23 cellular contexts compared by ENCODE assay signal in the genomic region with DNA sequence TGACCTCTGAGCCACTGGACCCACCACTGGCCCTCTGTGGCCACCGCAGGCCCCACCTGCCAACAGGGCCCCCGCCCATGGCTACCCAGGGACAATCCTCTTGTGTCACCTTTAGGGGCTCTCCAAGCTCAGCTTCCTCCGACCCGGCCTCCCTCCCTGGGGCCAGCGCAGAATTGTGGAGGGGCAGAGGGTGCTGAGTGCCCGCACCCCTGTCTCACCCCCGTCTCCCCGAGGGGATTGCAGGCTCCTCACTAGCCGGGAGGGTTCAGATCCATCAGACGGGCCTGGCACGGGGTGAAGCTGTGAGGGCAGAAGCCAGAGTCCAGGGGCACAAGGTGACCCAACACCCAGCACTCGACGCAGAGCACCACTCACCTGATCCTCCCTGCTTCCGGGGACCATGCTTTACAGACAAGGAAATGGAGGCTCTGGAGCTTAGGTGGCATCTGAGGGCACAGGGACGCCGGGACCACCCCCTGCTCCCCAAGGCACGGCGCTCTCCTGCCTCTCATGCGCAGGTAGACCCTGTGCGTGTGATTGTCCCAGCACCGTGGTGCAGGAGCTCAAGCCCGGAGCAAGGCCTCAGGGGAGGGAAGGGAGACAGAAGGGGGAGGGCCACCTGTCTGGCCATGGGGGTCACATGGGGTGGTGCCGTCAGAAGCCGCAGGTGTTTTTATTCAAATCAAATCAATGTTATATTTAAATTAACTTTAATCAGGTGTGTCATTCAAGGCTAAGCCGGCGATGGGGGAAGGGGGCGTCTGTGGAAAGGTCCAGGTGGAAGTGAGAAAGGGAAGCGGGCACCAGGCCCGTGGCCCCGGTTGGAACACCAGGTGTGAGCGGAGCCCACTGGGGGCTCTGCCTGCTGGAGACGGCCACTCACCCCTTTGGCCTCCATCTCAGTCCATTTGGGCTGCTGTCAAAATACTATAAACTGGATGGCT. TPM values are rescaled to one million over a fixed set of nuclear protein-coding genes. Genes with fewer than 3 reads are reported as not detected.
DNase-seq lines count a peak whose midpoint lies in the region; ATAC-seq and TF ChIP-seq lines count a peak whose summit lies in the region.
"Had no signal": no experiment of that assay in that cellular context is flagged by ENCODE, and none has a peak within 500 bp of the region (broad histone marks: within the 10 kb centered on the region; RNA-seq: fewer than 3 reads in every experiment).

No MANE protein-coding gene starts in this region.

- CTCF ChIA-PET in activated CD4-positive, alpha-beta memory T cell treated with anti-CD3 and anti-CD28 coated beads, Interleukin-2, amount 10 ng/mL, durations not matched to agents 7 days and 5 days (lab: Charles Lee), result no interaction called here
- CTCF ChIA-PET in HEK293T (lab: Yijun Ruan, JAX), result no interaction called here
- CTCF ChIA-PET in activated CD4-positive, alpha-beta memory T cell treated with anti-CD3 and anti-CD28 coated beads for 36 hours (lab: Charles Lee), result no interaction called here

- no peak overlapping the region for H2BK20ac ChIP-seq in H9 (ENCODE audit: low read depth, low read length, poor library complexity, severe bottlenecking)

- H3K23ac ChIP-seq in H9 (ENCODE audit: insufficient read length, low read depth, low read length), result no peak overlapping the region
- no peak overlapping the region for H3K23ac ChIP-seq in neuronal stem cell (ENCODE audit: low read depth, low read length, poor library complexity)

- no peaks in the 10 kb centered on the region for H3K9me3 ChIP-seq in H9 (ENCODE audit: control insufficient read depth, low read depth, low read length)
- peaks cover 0 to 6% of the 10 kb centered on the region in 2 donors for H3K9me3 ChIP-seq in neuronal stem cell (replicated peaks in 1 of 2; ENCODE audit: control insufficient read depth in 2 of 2, insufficient read depth in 1 of 2, low read depth in 1 of 2, low read length in 2 of 2)
- peaks cover 0 to under 1% (median 0%) of the 10 kb centered on the region in 8 donors for H3K9me3 ChIP-seq in spleen
- H3K9me3 ChIP-seq: A549, BE2C had no signal

- no peak overlapping the region for H3K4me2 ChIP-seq in H9 (ENCODE audit: insufficient read depth, insufficient read length, low read length)
- H3K4me2 ChIP-seq in neuronal stem cell (ENCODE audit: insufficient read depth, low read length, poor library complexity, severe bottlenecking), result no peak overlapping the region
- H3K4me2 ChIP-seq: A549; BLaER1 treated with 17β-estradiol and CSF1 and Interleukin-3, amounts not matched to agents 10 nM and 100 nM; GM23338 had no signal

- H3T11ph ChIP-seq in H9 (ENCODE audit: low read length), result no peak overlapping the region

- no peak overlapping the region for H4K91ac ChIP-seq in H9 (ENCODE audit: insufficient read length, low read depth, low read length)
- H4K91ac ChIP-seq in neuronal stem cell (ENCODE audit: low read depth, low read length, poor library complexity), result peak overlapping the region; percentile 85

- no peak overlapping the region for H3K56ac ChIP-seq in H9 (ENCODE audit: insufficient read length, low read depth, low read length)

- H2BK12ac ChIP-seq in H9 (ENCODE audit: insufficient read length, low read depth, low read length) (no peak overlapping the region), neuronal stem cell (ENCODE audit: low read length) (peak overlapping the region; percentile 77)

- H3K4me1 ChIP-seq in H9 (ENCODE audit: insufficient read depth, low read length), result no peaks in the 10 kb centered on the region
- peaks cover 14 to 24% of the 10 kb centered on the region in 2 donors for H3K4me1 ChIP-seq in neuronal stem cell (ENCODE audit: control insufficient read depth in 2 of 2, insufficient read depth in 1 of 2, low read depth in 1 of 2, low read length in 2 of 2)
- no peaks in the 10 kb centered on the region for H3K4me1 ChIP-seq in spleen
- H3K4me1 ChIP-seq: A549; BE2C; BLaER1 treated with 17β-estradiol and CSF1 and Interleukin-3, amounts not matched to agents 10 nM and 100 nM had no signal

- no peak for TF ChIP-seq POLR2A in spleen (IDR thresholded peaks at IDR 0.05)

- H3K4me1 Mint-ChIP-seq in H9, result peaks cover 40 to 41% of the 10 kb centered on the region in 2 experiments
- no peaks in the 10 kb centered on the region for H3K4me1 Mint-ChIP-seq in activated CD4-positive, alpha-beta memory T cell treated with anti-CD3 and anti-CD28 coated beads, Interleukin-2, amount 10 ng/mL, durations not matched to agents 7 days and 5 days
- H3K4me1 Mint-ChIP-seq in activated CD4-positive, alpha-beta memory T cell treated with anti-CD3 and anti-CD28 coated beads for 36 hours (ENCODE audit: low read depth), result no peaks in the 10 kb centered on the region
- H3K4me1 Mint-ChIP-seq: CD14-positive monocyte; CD8-positive, alpha-beta memory T cell had no signal

- no peaks in the 10 kb centered on the region for H3K79me2 ChIP-seq in H9 (ENCODE audit: insufficient read depth, low read length)

- H3K27me3 ChIP-seq in H9 (ENCODE audit: insufficient read depth, low read length) (no peaks in the 10 kb centered on the region), neuronal stem cell (ENCODE audit: control insufficient read depth in 3 of 3, insufficient read depth in 3 of 3, low read depth in 1 of 3, low read length in 3 of 3) (peaks cover 0 to 2% (median 0%) of the 10 kb centered on the region in 3 experiments), spleen (replicated peaks in 1 of 7) (peaks cover 0 to 44% (median 0%) of the 10 kb centered on the region in 7 donors)
- H3K27me3 ChIP-seq: BLaER1 treated with 17β-estradiol and CSF1 and Interleukin-3, amounts not matched to agents 10 nM and 100 nM had no signal

- H3K27me3 Mint-ChIP-seq in H9 (ENCODE audit: low read depth), result peaks cover 36% of the 10 kb centered on the region
- H3K27me3 Mint-ChIP-seq in activated CD4-positive, alpha-beta memory T cell treated with anti-CD3 and anti-CD28 coated beads, Interleukin-2, amount 10 ng/mL, durations not matched to agents 7 days and 5 days, result no peaks in the 10 kb centered on the region
- H3K27me3 Mint-ChIP-seq in activated CD4-positive, alpha-beta memory T cell treated with anti-CD3 and anti-CD28 coated beads for 36 hours, result peaks cover 8% of the 10 kb centered on the region
- H3K27me3 Mint-ChIP-seq: CD8-positive, alpha-beta memory T cell had no signal

- H2AK5ac ChIP-seq in H9 (ENCODE audit: insufficient read length, low read length) (no peak overlapping the region), neuronal stem cell (ENCODE audit: low read depth, low read length) (peak overlapping the region; percentile 92)

- H4K5ac ChIP-seq in H9 (ENCODE audit: insufficient read length, low read depth, low read length), result no peak overlapping the region

- H2BK15ac ChIP-seq in H9 (ENCODE audit: low read depth, low read length) (no peak overlapping the region), neuronal stem cell (ENCODE audit: low read length) (peak overlapping the region; percentile 91)

- H3K4me3 ChIP-seq in neuronal stem cell (ENCODE audit: low read length in 2 of 2), result no peak overlapping the region
- H3K4me3 ChIP-seq in spleen, result no peak overlapping the region
- H3K4me3 ChIP-seq: A549; BLaER1 treated with 17β-estradiol and CSF1 and Interleukin-3, amounts not matched to agents 10 nM and 100 nM; GM23338 had no signal

- no peaks in the 10 kb centered on the region for H4K20me1 ChIP-seq in H9 (ENCODE audit: control insufficient read depth, insufficient read depth, insufficient read length)

- H3K9me3 Mint-ChIP-seq in H9, result peaks cover 4% of the 10 kb centered on the region in 2 experiments; a peak in 2 of 5 replicates
- H3K9me3 Mint-ChIP-seq in activated CD4-positive, alpha-beta memory T cell treated with anti-CD3 and anti-CD28 coated beads, Interleukin-2, amount 10 ng/mL, durations not matched to agents 7 days and 5 days, result peaks cover 8% of the 10 kb centered on the region
- peaks cover 10% of the 10 kb centered on the region for H3K9me3 Mint-ChIP-seq in activated CD4-positive, alpha-beta memory T cell treated with anti-CD3 and anti-CD28 coated beads for 36 hours
- H3K9me3 Mint-ChIP-seq: GM23338 had no signal

- no peaks in the 10 kb centered on the region; a peak in 1 of 7 replicates for H3K36me3 Mint-ChIP-seq in H9 (ENCODE audit: insufficient read depth in 1 of 3, low read depth in 3 of 3)
- H3K36me3 Mint-ChIP-seq in activated CD4-positive, alpha-beta memory T cell treated with anti-CD3 and anti-CD28 coated beads, Interleukin-2, amount 10 ng/mL, durations not matched to agents 7 days and 5 days (ENCODE audit: low read depth), result no peaks in the 10 kb centered on the region
- H3K36me3 Mint-ChIP-seq in activated CD4-positive, alpha-beta memory T cell treated with anti-CD3 and anti-CD28 coated beads for 36 hours, result no peaks in the 10 kb centered on the region
- H3K36me3 Mint-ChIP-seq: CD14-positive monocyte; CD8-positive, alpha-beta memory T cell had no signal

- no CpG with 5 or more reads among the region's 32 CpGs for WGBS in H9 (ENCODE audit: extremely low coverage, insufficient read length, low lambda C conversion rate)
- WGBS in neuronal stem cell (ENCODE audit: extremely low coverage in 2 of 2, insufficient read length in 2 of 2, insufficient replicate concordance in 1 of 2), 2 donors, result no CpG with 5 or more reads among the region's 32 CpGs
- WGBS in spleen, 5 donors, result 82 to 90% (median 89%) methylated on average over 27 to 32 of the region's 32 CpGs

- H3K27ac Mint-ChIP-seq in H9, result no peak overlapping the region
- no peak overlapping the region for H3K27ac Mint-ChIP-seq in activated CD4-positive, alpha-beta memory T cell treated with anti-CD3 and anti-CD28 coated beads, Interleukin-2, amount 10 ng/mL, durations not matched to agents 7 days and 5 days
- H3K27ac Mint-ChIP-seq in activated CD4-positive, alpha-beta memory T cell treated with anti-CD3 and anti-CD28 coated beads for 36 hours, result no peak overlapping the region
- H3K27ac Mint-ChIP-seq: CD4-positive, alpha-beta T cell; CD8-positive, alpha-beta memory T cell; GM23338 had no signal

- ATAC-seq in GM21515 (IDR thresholded peaks at IDR 0.05; ENCODE audit: unreplicated experiment), result no peak
- ATAC-seq: A549, GM23338 had no signal

- no peak overlapping the region for H3K27ac ChIP-seq in H9 (ENCODE audit: insufficient read length, low read depth, low read length)
- no peak overlapping the region for H3K27ac ChIP-seq in neuronal stem cell (replicated peaks; ENCODE audit: low read length)
- H3K27ac ChIP-seq in spleen, result no peak overlapping the region
- H3K27ac ChIP-seq: A549; BLaER1 treated with 17β-estradiol and CSF1 and Interleukin-3, amounts not matched to agents 10 nM and 100 nM had no signal

- intact Hi-C loops in spleen (cut with DNase I; ENCODE audit: low total_unique reads), result no loop called here
- intact Hi-C loops in activated CD4-positive, alpha-beta memory T cell treated with anti-CD3 and anti-CD28 coated beads for 36 hours (cut with micrococcal nuclease), result no loop called here

- DNase-seq in H9 (no peak), islet precursor cell (peak; percentile 35), neuronal stem cell (ENCODE audit: low spot score) (no peak), spleen (peak; percentile 64), HEK293T (ENCODE audit: extremely low spot score) (no peak)
- no peak for DNase-seq in activated CD4-positive, alpha-beta memory T cell treated with anti-CD3 and anti-CD28 coated beads, Interleukin-2, amount 10 ng/mL, durations not matched to agents 7 days and 5 days
- DNase-seq in activated CD4-positive, alpha-beta memory T cell treated with anti-CD3 and anti-CD28 coated beads for 36 hours, result no peak
- DNase-seq: 8988T; ACHN; AML-193; BE2C; CD4-positive, alpha-beta T cell; CD8-positive, alpha-beta memory T cell; DMS 273 treated with DMSO at 0.1 percent for 48 hours; DMS79; EL; GF-D8; HCEC 1CT had no signal

- H3K4me3 Mint-ChIP-seq in H9, result no peak overlapping the region
- H3K4me3 Mint-ChIP-seq in activated CD4-positive, alpha-beta memory T cell treated with anti-CD3 and anti-CD28 coated beads, Interleukin-2, amount 10 ng/mL, durations not matched to agents 7 days and 5 days, result no peak overlapping the region
- no peak overlapping the region for H3K4me3 Mint-ChIP-seq in activated CD4-positive, alpha-beta memory T cell treated with anti-CD3 and anti-CD28 coated beads for 36 hours
- H3K4me3 Mint-ChIP-seq: CD4-positive, alpha-beta T cell; CD8-positive, alpha-beta memory T cell; GM23338 had no signal

- H3K9ac ChIP-seq in H9 (ENCODE audit: extremely low read depth, insufficient read length, low read length) (no peak overlapping the region), neuronal stem cell (ENCODE audit: low read depth, low read length, poor library complexity) (no peak overlapping the region)
- H3K9ac ChIP-seq: BLaER1 treated with 17β-estradiol and CSF1 and Interleukin-3, amounts not matched to agents 10 nM and 100 nM had no signal

- H3K14ac ChIP-seq in H9 (ENCODE audit: insufficient read depth, low read length) (peak overlapping the region; percentile 25; the same call in 1 of the 2 replicates), neuronal stem cell (ENCODE audit: low read length) (no peak overlapping the region)

- TF ChIP-seq CTCF in H9 (conservative IDR thresholded peaks at IDR 0.05) (no peak), spleen (IDR thresholded peaks at IDR 0.05 in 8 of 11, conservative IDR thresholded peaks at IDR 0.05 in 3 of 11) (no peak)

- POLR2A ChIA-PET in activated CD4-positive, alpha-beta memory T cell treated with anti-CD3 and anti-CD28 coated beads, Interleukin-2, amount 10 ng/mL, durations not matched to agents 7 days and 5 days (lab: Charles Lee), result no interaction called here
- POLR2A ChIA-PET in HEK293T (lab: Yijun Ruan, JAX), result no interaction called here
- POLR2A ChIA-PET in activated CD4-positive, alpha-beta memory T cell treated with anti-CD3 and anti-CD28 coated beads for 36 hours (lab: Charles Lee), result no interaction called here

- H2BK5ac ChIP-seq in H9 (ENCODE audit: insufficient read length, low read length) (no peak overlapping the region), neuronal stem cell (ENCODE audit: low read length) (no peak overlapping the region)

- H3K18ac ChIP-seq in H9 (ENCODE audit: insufficient read length, low read depth, low read length) (no peak overlapping the region), neuronal stem cell (ENCODE audit: low read length) (peak overlapping the region; percentile 84)

- H3K23me2 ChIP-seq in H9 (ENCODE audit: insufficient read length, low read depth, low read length, poor library complexity, severe bottlenecking), result no peaks in the 10 kb centered on the region

- no peak overlapping the region for H3K4ac ChIP-seq in H9 (ENCODE audit: low read depth, low read length)
- no peak overlapping the region for H3K4ac ChIP-seq in neuronal stem cell (ENCODE audit: low read length)

- H2AFZ ChIP-seq in H9 (ENCODE audit: low read length) (no peak overlapping the region), neuronal stem cell (ENCODE audit: low read length) (no peak overlapping the region)
- H2AFZ ChIP-seq: GM23338 had no signal

- H3K36me3 ChIP-seq in neuronal stem cell (replicated peaks in 1 of 2; ENCODE audit: control insufficient read depth in 2 of 2, insufficient read depth in 2 of 2, low read length in 2 of 2), result peaks cover 0 to 2% of the 10 kb centered on the region in 2 donors
- H3K36me3 ChIP-seq in spleen, result no peaks in the 10 kb centered on the region
- H3K36me3 ChIP-seq: BE2C; BLaER1 treated with 17β-estradiol and CSF1 and Interleukin-3, amounts not matched to agents 10 nM and 100 nM had no signal

- H3K79me1 ChIP-seq in H9 (ENCODE audit: insufficient read depth, low read depth, low read length, poor library complexity, severe bottlenecking) (no peaks in the 10 kb centered on the region), neuronal stem cell (ENCODE audit: low read depth, low read length) (no peaks in the 10 kb centered on the region)

- H4K8ac ChIP-seq in H9 (replicated peaks; ENCODE audit: insufficient read length, low read depth, low read length) (no peak overlapping the region), neuronal stem cell (ENCODE audit: low read depth, low read length) (no peak overlapping the region)

- H2BK120ac ChIP-seq in H9 (ENCODE audit: low read depth, low read length, poor library complexity, severe bottlenecking) (no peak overlapping the region), neuronal stem cell (ENCODE audit: low read depth, low read length) (peak overlapping the region; percentile 97)

RNA-seq across cellular contexts. Expression of a gene that starts 21.6 kb away (rescaled TPM):
- total RNA-seq in H9 (2021) (not detected in 2 replicates), spleen (not detected)
- not detected for polyA plus RNA-seq in neuronal stem cell (2013, experiment 1 of 2)
- not detected for polyA plus RNA-seq in neuronal stem cell (2013, experiment 2 of 2)
- not detected for polyA plus RNA-seq in spleen
- total RNA-seq in activated CD4-positive, alpha-beta memory T cell treated with anti-CD3 and anti-CD28 coated beads, Interleukin-2, amount 10 ng/mL, durations not matched to agents 7 days and 5 days, result not detected
- total RNA-seq in activated CD4-positive, alpha-beta memory T cell treated with anti-CD3 and anti-CD28 coated beads for 36 hours, result not detected
- total RNA-seq: CD4-positive, alpha-beta T cell; CD8-positive, alpha-beta memory T cell; GM23338 had no signal
- polyA plus RNA-seq: A549; CD14-positive monocyte; CD8-positive, alpha-beta memory T cell; GM23338 had no signal

Comparison
In these comparisons a context has a peak if more than half of its experiments do, and no peak if none do; other contexts are left out.
1. DNase-seq: peak in islet precursor cell (single experiment) and spleen (single experiment); none in H9 (single experiment), neuronal stem cell (single experiment), activated CD4-positive, alpha-beta memory T cell treated with anti-CD3 and anti-CD28 coated beads, Interleukin-2, amount 10 ng/mL, durations not matched to agents 7 days and 5 days (single experiment), HEK293T (single experiment) and activated CD4-positive, alpha-beta memory T cell treated with anti-CD3 and anti-CD28 coated beads for 36 hours (single experiment).